Comparison of ENCODE assay signal across 1 cellular context in the genomic region with DNA sequence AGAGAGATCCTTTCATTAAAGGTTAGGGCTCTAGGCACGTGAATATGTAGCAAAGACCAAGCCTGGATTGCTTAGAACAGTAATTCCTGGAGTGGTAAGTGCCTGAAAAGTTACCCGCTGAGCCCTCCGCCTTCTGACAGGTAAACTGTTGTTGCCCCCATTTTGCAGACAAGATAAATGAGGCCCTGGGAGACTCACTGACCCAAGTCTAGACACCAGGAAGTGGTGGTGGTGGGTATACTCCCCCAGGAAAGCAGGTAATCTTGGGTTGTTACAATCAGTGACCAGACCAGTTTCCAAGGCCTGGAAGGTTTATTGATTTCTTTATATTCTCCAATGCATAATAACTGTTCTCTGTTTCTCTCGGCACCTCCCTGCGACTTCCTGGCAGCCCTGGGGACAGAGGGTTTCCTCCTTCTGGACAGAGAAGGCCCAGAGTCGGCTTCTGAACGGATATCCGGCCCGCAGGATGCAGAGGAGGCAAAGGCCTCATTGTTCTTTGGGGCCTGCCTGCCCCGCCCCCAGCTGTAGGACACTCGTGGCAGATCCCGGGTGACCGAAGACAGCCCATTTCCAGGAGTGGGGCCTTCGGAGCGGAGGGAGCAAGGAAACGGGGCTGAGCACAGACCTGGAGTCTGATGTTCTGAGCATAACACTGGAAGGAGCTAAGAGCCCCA.
A peak's percentile ranks its signal among the peaks of the same experiment; 100 is the strongest.
TF ChIP-seq lines count a peak whose summit lies in the region.

No MANE protein-coding gene starts in this region.

TF ChIP-seq in HepG2, 621 proteins besides CTCF, POLR2A, EP300 and RAD21 (continued from another document and continues in another):
- no peak for TF ChIP-seq EEA1 (CRISPR knock-in tag; IDR thresholded peaks at IDR 0.05; ENCODE audit: borderline replicate concordance)
- 0 out of 2 replicates have a peak, but pooled peaks have one; percentile 38 for TF ChIP-seq ZNF335 (CRISPR knock-in tag; IDR thresholded peaks at IDR 0.05)
- 0 out of 2 replicates have a peak, but pooled peaks have one; percentile 16 for TF ChIP-seq ARHGAP35 (CRISPR knock-in tag; IDR thresholded peaks at IDR 0.05; ENCODE audit: borderline replicate concordance)
- no peak for TF ChIP-seq ZNF33B (CRISPR knock-in tag; IDR thresholded peaks at IDR 0.05)
- TF ChIP-seq ETV5 (CRISPR knock-in tag; IDR thresholded peaks at IDR 0.05; ENCODE audit: borderline replicate concordance) = peak; percentile 93
- no peak for TF ChIP-seq ZKSCAN5 (CRISPR knock-in tag; IDR thresholded peaks at IDR 0.05)
- TF ChIP-seq ZNF841 (CRISPR knock-in tag; IDR thresholded peaks at IDR 0.05; ENCODE audit: borderline replicate concordance) = no peak
- no peak for TF ChIP-seq NFE2L2 (IDR thresholded peaks at IDR 0.05; ENCODE audit: low read length)
- 0 out of 2 replicates have a peak, but pooled peaks have one; percentile 54 for TF ChIP-seq ZSCAN9 (CRISPR knock-in tag; IDR thresholded peaks at IDR 0.05; ENCODE audit: borderline replicate concordance)
- no peak for TF ChIP-seq REXO4 (CRISPR knock-in tag; IDR thresholded peaks at IDR 0.05; ENCODE audit: borderline replicate concordance)
- no peak for TF ChIP-seq SETDB1 (CRISPR knock-in tag; IDR thresholded peaks at IDR 0.05; ENCODE audit: borderline replicate concordance)
- no peak for TF ChIP-seq ZNF10 (CRISPR knock-in tag; IDR thresholded peaks at IDR 0.05; ENCODE audit: borderline replicate concordance, low read depth)
- no peak for TF ChIP-seq GMEB1 (CRISPR knock-in tag; IDR thresholded peaks at IDR 0.05; ENCODE audit: borderline replicate concordance)
- no peak for TF ChIP-seq FOXP1 (IDR thresholded peaks at IDR 0.05)
- no peak for TF ChIP-seq FOXP1 (CRISPR knock-in tag; IDR thresholded peaks at IDR 0.05)
- TF ChIP-seq, protein P1, sequence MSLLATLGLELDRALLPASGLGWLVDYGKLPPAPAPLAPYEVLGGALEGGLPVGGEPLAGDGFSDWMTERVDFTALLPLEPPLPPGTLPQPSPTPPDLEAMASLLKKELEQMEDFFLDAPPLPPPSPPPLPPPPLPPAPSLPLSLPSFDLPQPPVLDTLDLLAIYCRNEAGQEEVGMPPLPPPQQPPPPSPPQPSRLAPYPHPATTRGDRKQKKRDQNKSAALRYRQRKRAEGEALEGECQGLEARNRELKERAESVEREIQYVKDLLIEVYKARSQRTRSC (CRISPR knock-in tag; IDR thresholded peaks at IDR 0.05; ENCODE audit: low read depth) = no peak
- TF ChIP-seq ZNF143 (CRISPR knock-in tag; IDR thresholded peaks at IDR 0.05) = peak; percentile 38; the same call in 1 of the 2 replicates
- TF ChIP-seq, protein P2, sequence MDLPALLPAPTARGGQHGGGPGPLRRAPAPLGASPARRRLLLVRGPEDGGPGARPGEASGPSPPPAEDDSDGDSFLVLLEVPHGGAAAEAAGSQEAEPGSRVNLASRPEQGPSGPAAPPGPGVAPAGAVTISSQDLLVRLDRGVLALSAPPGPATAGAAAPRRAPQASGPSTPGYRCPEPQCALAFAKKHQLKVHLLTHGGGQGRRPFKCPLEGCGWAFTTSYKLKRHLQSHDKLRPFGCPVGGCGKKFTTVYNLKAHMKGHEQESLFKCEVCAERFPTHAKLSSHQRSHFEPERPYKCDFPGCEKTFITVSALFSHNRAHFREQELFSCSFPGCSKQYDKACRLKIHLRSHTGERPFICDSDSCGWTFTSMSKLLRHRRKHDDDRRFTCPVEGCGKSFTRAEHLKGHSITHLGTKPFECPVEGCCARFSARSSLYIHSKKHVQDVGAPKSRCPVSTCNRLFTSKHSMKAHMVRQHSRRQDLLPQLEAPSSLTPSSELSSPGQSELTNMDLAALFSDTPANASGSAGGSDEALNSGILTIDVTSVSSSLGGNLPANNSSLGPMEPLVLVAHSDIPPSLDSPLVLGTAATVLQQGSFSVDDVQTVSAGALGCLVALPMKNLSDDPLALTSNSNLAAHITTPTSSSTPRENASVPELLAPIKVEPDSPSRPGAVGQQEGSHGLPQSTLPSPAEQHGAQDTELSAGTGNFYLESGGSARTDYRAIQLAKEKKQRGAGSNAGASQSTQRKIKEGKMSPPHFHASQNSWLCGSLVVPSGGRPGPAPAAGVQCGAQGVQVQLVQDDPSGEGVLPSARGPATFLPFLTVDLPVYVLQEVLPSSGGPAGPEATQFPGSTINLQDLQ (CRISPR knock-in tag; IDR thresholded peaks at IDR 0.05) = no peak
- peak; percentile 77 for TF ChIP-seq YEATS2 (CRISPR knock-in tag; IDR thresholded peaks at IDR 0.05; ENCODE audit: borderline replicate concordance)
- TF ChIP-seq PHF8 (CRISPR knock-in tag; IDR thresholded peaks at IDR 0.05) = peak; percentile 79
- 0 out of 2 replicates have a peak, but pooled peaks have one; percentile 45 for TF ChIP-seq ZNF317 (CRISPR knock-in tag; IDR thresholded peaks at IDR 0.05)
- no peak for TF ChIP-seq SMAD9 (CRISPR knock-in tag; IDR thresholded peaks at IDR 0.05)
- no peak for TF ChIP-seq ZNF382 (CRISPR knock-in tag; IDR thresholded peaks at IDR 0.05; ENCODE audit: borderline replicate concordance)
- TF ChIP-seq, protein P3, sequence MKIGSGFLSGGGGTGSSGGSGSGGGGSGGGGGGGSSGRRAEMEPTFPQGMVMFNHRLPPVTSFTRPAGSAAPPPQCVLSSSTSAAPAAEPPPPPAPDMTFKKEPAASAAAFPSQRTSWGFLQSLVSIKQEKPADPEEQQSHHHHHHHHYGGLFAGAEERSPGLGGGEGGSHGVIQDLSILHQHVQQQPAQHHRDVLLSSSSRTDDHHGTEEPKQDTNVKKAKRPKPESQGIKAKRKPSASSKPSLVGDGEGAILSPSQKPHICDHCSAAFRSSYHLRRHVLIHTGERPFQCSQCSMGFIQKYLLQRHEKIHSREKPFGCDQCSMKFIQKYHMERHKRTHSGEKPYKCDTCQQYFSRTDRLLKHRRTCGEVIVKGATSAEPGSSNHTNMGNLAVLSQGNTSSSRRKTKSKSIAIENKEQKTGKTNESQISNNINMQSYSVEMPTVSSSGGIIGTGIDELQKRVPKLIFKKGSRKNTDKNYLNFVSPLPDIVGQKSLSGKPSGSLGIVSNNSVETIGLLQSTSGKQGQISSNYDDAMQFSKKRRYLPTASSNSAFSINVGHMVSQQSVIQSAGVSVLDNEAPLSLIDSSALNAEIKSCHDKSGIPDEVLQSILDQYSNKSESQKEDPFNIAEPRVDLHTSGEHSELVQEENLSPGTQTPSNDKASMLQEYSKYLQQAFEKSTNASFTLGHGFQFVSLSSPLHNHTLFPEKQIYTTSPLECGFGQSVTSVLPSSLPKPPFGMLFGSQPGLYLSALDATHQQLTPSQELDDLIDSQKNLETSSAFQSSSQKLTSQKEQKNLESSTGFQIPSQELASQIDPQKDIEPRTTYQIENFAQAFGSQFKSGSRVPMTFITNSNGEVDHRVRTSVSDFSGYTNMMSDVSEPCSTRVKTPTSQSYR (CRISPR knock-in tag; IDR thresholded peaks at IDR 0.05; ENCODE audit: borderline replicate concordance) = peak; percentile 75; the same call in 1 of the 2 replicates
- TF ChIP-seq ZBED4 (CRISPR knock-in tag; IDR thresholded peaks at IDR 0.05; ENCODE audit: borderline replicate concordance) = no peak
- 0 out of 2 replicates have a peak, but pooled peaks have one; percentile 3 for TF ChIP-seq SALL2 (CRISPR knock-in tag; IDR thresholded peaks at IDR 0.05)
- no peak for TF ChIP-seq ZFP36L1 (CRISPR knock-in tag; IDR thresholded peaks at IDR 0.05)
- TF ChIP-seq ZNF781 (CRISPR knock-in tag; IDR thresholded peaks at IDR 0.05; ENCODE audit: borderline replicate concordance, not compliant biosample characterization) = no peak
- TF ChIP-seq U2AF2 (IDR thresholded peaks at IDR 0.05; ENCODE audit: low read depth, low read length) = no peak
- no peak for TF ChIP-seq ZNF354B (CRISPR knock-in tag; IDR thresholded peaks at IDR 0.05)
- TF ChIP-seq, protein P4, sequence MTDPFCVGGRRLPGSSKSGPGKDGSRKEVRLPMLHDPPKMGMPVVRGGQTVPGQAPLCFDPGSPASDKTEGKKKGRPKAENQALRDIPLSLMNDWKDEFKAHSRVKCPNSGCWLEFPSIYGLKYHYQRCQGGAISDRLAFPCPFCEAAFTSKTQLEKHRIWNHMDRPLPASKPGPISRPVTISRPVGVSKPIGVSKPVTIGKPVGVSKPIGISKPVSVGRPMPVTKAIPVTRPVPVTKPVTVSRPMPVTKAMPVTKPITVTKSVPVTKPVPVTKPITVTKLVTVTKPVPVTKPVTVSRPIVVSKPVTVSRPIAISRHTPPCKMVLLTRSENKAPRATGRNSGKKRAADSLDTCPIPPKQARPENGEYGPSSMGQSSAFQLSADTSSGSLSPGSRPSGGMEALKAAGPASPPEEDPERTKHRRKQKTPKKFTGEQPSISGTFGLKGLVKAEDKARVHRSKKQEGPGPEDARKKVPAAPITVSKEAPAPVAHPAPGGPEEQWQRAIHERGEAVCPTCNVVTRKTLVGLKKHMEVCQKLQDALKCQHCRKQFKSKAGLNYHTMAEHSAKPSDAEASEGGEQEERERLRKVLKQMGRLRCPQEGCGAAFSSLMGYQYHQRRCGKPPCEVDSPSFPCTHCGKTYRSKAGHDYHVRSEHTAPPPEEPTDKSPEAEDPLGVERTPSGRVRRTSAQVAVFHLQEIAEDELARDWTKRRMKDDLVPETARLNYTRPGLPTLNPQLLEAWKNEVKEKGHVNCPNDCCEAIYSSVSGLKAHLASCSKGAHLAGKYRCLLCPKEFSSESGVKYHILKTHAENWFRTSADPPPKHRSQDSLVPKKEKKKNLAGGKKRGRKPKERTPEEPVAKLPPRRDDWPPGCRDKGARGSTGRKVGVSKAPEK (CRISPR knock-in tag; IDR thresholded peaks at IDR 0.05; ENCODE audit: borderline replicate concordance) = no peak
- 0 out of 2 replicates have a peak, but pooled peaks have one; percentile 39 for TF ChIP-seq SIN3B (IDR thresholded peaks at IDR 0.05; ENCODE audit: low read length)
- 0 out of 2 replicates have a peak, but pooled peaks have one; percentile 25 for TF ChIP-seq ZIK1 (CRISPR knock-in tag; IDR thresholded peaks at IDR 0.05; ENCODE audit: borderline replicate concordance, low read depth)
- no peak for TF ChIP-seq ZNF766 (CRISPR knock-in tag; IDR thresholded peaks at IDR 0.05; ENCODE audit: borderline replicate concordance)
- TF ChIP-seq SP4 (CRISPR knock-in tag; IDR thresholded peaks at IDR 0.05) = no peak
- TF ChIP-seq ZNF775 (CRISPR knock-in tag; IDR thresholded peaks at IDR 0.05; ENCODE audit: borderline replicate concordance) = no peak
- no peak for TF ChIP-seq CC2D1A (CRISPR knock-in tag; IDR thresholded peaks at IDR 0.05)
- TF ChIP-seq ZNF75D (CRISPR knock-in tag; IDR thresholded peaks at IDR 0.05; ENCODE audit: borderline replicate concordance) = no peak
- no peak for TF ChIP-seq MLLT10 (CRISPR knock-in tag; IDR thresholded peaks at IDR 0.05)
- TF ChIP-seq ZNF629 (CRISPR knock-in tag; conservative IDR thresholded peaks at IDR 0.05) = peak; percentile 98
- TF ChIP-seq SAP130 (CRISPR knock-in tag; IDR thresholded peaks at IDR 0.05; ENCODE audit: low read depth) = peak; percentile 69
- peak; percentile 46; the same call in 1 of the 2 replicates for TF ChIP-seq ELF3 (CRISPR knock-in tag; IDR thresholded peaks at IDR 0.05)
- no peak for TF ChIP-seq ZNF235 (CRISPR knock-in tag; IDR thresholded peaks at IDR 0.05; ENCODE audit: borderline replicate concordance)
- TF ChIP-seq PRDM4 (CRISPR knock-in tag; IDR thresholded peaks at IDR 0.05; ENCODE audit: borderline replicate concordance) = no peak
